19 cellular contexts compared by ENCODE assay signal in the genomic region with DNA sequence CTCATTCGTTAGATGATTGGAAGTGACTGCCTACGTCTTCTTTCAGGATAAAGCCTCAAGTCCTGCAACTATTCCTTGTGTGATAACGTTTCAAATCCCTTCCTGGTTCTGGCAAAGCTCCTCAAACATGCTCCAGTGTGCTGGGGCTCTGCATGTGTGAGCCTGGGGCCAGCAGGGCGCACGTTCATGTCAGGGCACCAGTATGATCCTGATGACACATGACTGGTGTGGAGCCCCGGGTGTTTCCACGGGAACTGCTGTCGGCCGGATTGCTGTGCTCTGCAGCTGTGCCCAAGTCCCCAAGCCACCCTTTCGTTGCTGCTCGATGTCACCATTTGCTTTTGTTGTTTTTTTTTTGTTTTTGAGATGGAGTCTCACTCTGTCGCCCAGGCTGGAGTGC. TPM values are rescaled to one million over a fixed set of nuclear protein-coding genes. Genes with fewer than 3 reads are reported as not detected.
DNase-seq lines count a peak whose midpoint lies in the region; ATAC-seq, FAIRE-seq and TF ChIP-seq lines count a peak whose summit lies in the region.
"Had no signal": no experiment of that assay in that cellular context is flagged by ENCODE, and none has a peak within 500 bp of the region (broad histone marks: within the 10 kb centered on the region; RNA-seq: fewer than 3 reads in every experiment).

No MANE protein-coding gene starts in this region.

- H3K9me3 Mint-ChIP-seq in chondrocyte (ENCODE audit: low read depth) = no peaks in the 10 kb centered on the region
- no peaks in the 10 kb centered on the region for H3K9me3 Mint-ChIP-seq in nephron progenitor cell
- H3K9me3 Mint-ChIP-seq in MCF 10A (ENCODE audit: unreplicated experiment) = no peaks in the 10 kb centered on the region

- peak; percentile 11 for DNase-seq in left cardiac atrium
- no peak for DNase-seq in cardiac septum (ENCODE audit: low spot score)
- peak; percentile 50 for DNase-seq in chondrocyte (ENCODE audit: low spot score)
- no peak for DNase-seq in nephron progenitor cell
- DNase-seq in MCF 10A (ENCODE audit: unreplicated experiment) = no peak
- DNase-seq in stimulated activated CD8-positive, alpha-beta memory T cell treated with anti-CD3 and anti-CD28 coated beads, Interleukin-4, amount 100 ng/mL, for 48 hours = no peak
- no peak for DNase-seq in NCI-H526 (lab: John Stamatoyannopoulos, UW)
- no peak for DNase-seq in D721Med (ENCODE audit: insufficient read length, low spot score)
- DNase-seq: AML-193; DMS79; Kasumi-1; MM.1S; NCI-H1048; NCI-H1417 treated with DMSO at 0.1 percent for 48 hours; NCI-H187; NK-92 treated with Interleukin-12 subunit alpha and Interleukin-12 subunit beta, amount 100 ng/mL, for 24 hours had no signal

- H3K4me3 Mint-ChIP-seq in chondrocyte (ENCODE audit: unreplicated experiment) (no peak overlapping the region), nephron progenitor cell (peak overlapping the region; percentile 79), MCF 10A (ENCODE audit: unreplicated experiment) (no peak overlapping the region)

- CTCF ChIA-PET in MCF 10A (lab: Yijun Ruan, JAX) = interaction anchor here (1.2 to 2.0 kb wide), 2 partner anchors 8 to 275 kb away, joined by 4 to 5 read pairs; no protein-coding TSS in a partner anchor

- ATAC-seq in left cardiac atrium = no peak

- no peak for FAIRE-seq in D721Med (lab: Jason Lieb, UNC)

- no TSS peak for BruUV-seq in MCF 10A (replicated peaks; lab: Mats Ljungman, UMichigan)

- H3K27me3 Mint-ChIP-seq in chondrocyte (ENCODE audit: low read depth) (peaks cover 6% of the 10 kb centered on the region), nephron progenitor cell (ENCODE audit: low read depth, poor library complexity) (peaks cover 11% of the 10 kb centered on the region), MCF 10A (ENCODE audit: insufficient read depth, unreplicated experiment) (peaks cover 16% of the 10 kb centered on the region)

- intact Hi-C loops in left cardiac atrium (cut with DNase I) (no loop called here), cardiac septum (cut with DNase I) (loop anchor here (10.0 kb wide), 1 partner anchor 406 kb away; the partner anchor contains the start of gene ITGB2), MCF 10A (cut with micrococcal nuclease) (no loop called here)

- POLR2A ChIA-PET in MCF 10A (lab: Yijun Ruan, JAX) = no interaction called here

- no peak for TF ChIP-seq CTCF in chondrocyte (IDR thresholded peaks at IDR 0.05)
- TF ChIP-seq CTCF in nephron progenitor cell (IDR thresholded peaks at IDR 0.05) = no peak
- no peak for TF ChIP-seq CTCF in MCF 10A (IDR thresholded peaks at IDR 0.05; ENCODE audit: unreplicated experiment)
- no peak for TF ChIP-seq CTCF in D721Med (IDR thresholded peaks at IDR 0.05; ENCODE audit: insufficient read depth, missing control alignments)

- H3K4me1 Mint-ChIP-seq in chondrocyte (ENCODE audit: low read depth) (peaks cover 7% of the 10 kb centered on the region), nephron progenitor cell (peaks cover 25% of the 10 kb centered on the region), MCF 10A (ENCODE audit: insufficient read depth, unreplicated experiment) (no peaks in the 10 kb centered on the region)

- H3K27ac Mint-ChIP-seq in chondrocyte (ENCODE audit: unreplicated experiment) = no peak overlapping the region
- peak overlapping the region; percentile 45 for H3K27ac Mint-ChIP-seq in nephron progenitor cell
- no peak overlapping the region for H3K27ac Mint-ChIP-seq in MCF 10A (ENCODE audit: low read depth, unreplicated experiment)

- H3K36me3 Mint-ChIP-seq in chondrocyte (ENCODE audit: low read depth) (no peaks in the 10 kb centered on the region), nephron progenitor cell (ENCODE audit: low read depth) (peaks cover 4% of the 10 kb centered on the region), MCF 10A (ENCODE audit: insufficient read depth, unreplicated experiment) (no peaks in the 10 kb centered on the region)

RNA-seq across cellular contexts. Expression of gene KRTAP10-1, which starts 21.3 kb away (rescaled TPM):
- total RNA-seq in left cardiac atrium = not detected
- not detected for total RNA-seq in cardiac septum
- total RNA-seq in chondrocyte = not detected in 3 replicates
- total RNA-seq in MCF 10A (2022) = not detected in 2 replicates
- total RNA-seq: A172, H4, NCI-H460 had no signal

RNA-seq across cellular contexts. Expression of gene KRTAP10-2, which starts 32.6 kb away (rescaled TPM):
- total RNA-seq in left cardiac atrium = not detected
- not detected for total RNA-seq in cardiac septum
- total RNA-seq in chondrocyte = not detected in 3 replicates
- not detected in 2 replicates for total RNA-seq in MCF 10A (2022)
- total RNA-seq: A172, H4, NCI-H460 had no signal

RNA-seq across cellular contexts. Expression of gene KRTAP10-3, which starts 39.9 kb away (rescaled TPM):
- total RNA-seq in left cardiac atrium = not detected
- not detected for total RNA-seq in cardiac septum
- total RNA-seq in chondrocyte = not detected in 3 replicates
- not detected in 2 replicates for total RNA-seq in MCF 10A (2022)
- total RNA-seq: A172, H4, NCI-H460 had no signal

RNA-seq across cellular contexts. Expression of gene KRTAP10-4, which starts 54.8 kb away (rescaled TPM):
- total RNA-seq in left cardiac atrium (not detected), cardiac septum (not detected), chondrocyte (not detected in 3 replicates), MCF 10A (2022) (not detected in 2 replicates)
- total RNA-seq: A172, H4, NCI-H460 had no signal

Comparison
In these comparisons a context has a peak if more than half of its experiments do, and no peak if none do; other contexts are left out.
1. DNase-seq: peak in left cardiac atrium (single experiment) and chondrocyte (single experiment); none in cardiac septum (single experiment), nephron progenitor cell (single experiment), MCF 10A (single experiment), stimulated activated CD8-positive, alpha-beta memory T cell treated with anti-CD3 and anti-CD28 coated beads, Interleukin-4, amount 100 ng/mL, for 48 hours (single experiment), NCI-H526 (0 of 2) and D721Med (single experiment).